ENCODE assay signal across 15 cellular contexts in genomic region chr16:73304008-73304814, GRCh38.
"Had no signal": no experiment of that assay in that cellular context is flagged by ENCODE, and none has a peak within 500 bp of the region (broad histone marks: within the 10 kb centered on the region; RNA-seq: fewer than 3 reads in every experiment).

No MANE protein-coding gene starts in this region.

- H3K36me3 Mint-ChIP-seq: activated naive CD4-positive, alpha-beta T cell treated with anti-CD3 and anti-CD28 coated beads, Interleukin-2, amount 10 ng/mL, durations not matched to agents 7 days and 5 days; naive thymus-derived CD4-positive, alpha-beta T cell had no signal

- ATAC-seq: activated T-helper 17 cell treated with anti-CD3 and anti-CD28 coated beads, Interleukin-2, amount 50 U/mL, for 72 hours; naive thymus-derived CD4-positive, alpha-beta T cell; T-helper 17 cell had no signal

- H3K4me1 Mint-ChIP-seq: activated B cell treated with CpG ODN at 0.5 μM for 24 hours; activated CD4-positive, alpha-beta T cell treated with anti-CD3 and anti-CD28 coated beads, Interleukin-2, amount 10 ng/mL, durations not matched to agents 7 days and 5 days; activated naive CD4-positive, alpha-beta T cell treated with anti-CD3 and anti-CD28 coated beads, Interleukin-2, amount 10 ng/mL, durations not matched to agents 7 days and 5 days; activated T-helper 17 cell treated with anti-CD3 and anti-CD28 coated beads, Interleukin-2, amount 50 U/mL, for 72 hours; naive thymus-derived CD4-positive, alpha-beta T cell; T-helper 17 cell had no signal

- H3K27ac ChIP-seq: testis had no signal

- H3K9me3 ChIP-seq: testis had no signal

- H3K4me3 ChIP-seq: lung, testis had no signal

- H3K9me3 Mint-ChIP-seq: activated B cell treated with CpG ODN at 0.5 μM for 24 hours; activated CD4-positive, alpha-beta T cell treated with anti-CD3 and anti-CD28 coated beads, Interleukin-2, amount 10 ng/mL, durations not matched to agents 7 days and 5 days; activated naive CD4-positive, alpha-beta T cell treated with anti-CD3 and anti-CD28 coated beads, Interleukin-2, amount 10 ng/mL, durations not matched to agents 7 days and 5 days; stimulated activated naive CD8-positive, alpha-beta T cell treated with anti-CD3 and anti-CD28 coated beads, Interleukin-15, Interleukin-2, amounts not matched to agents 100 ng/mL and 50 ng/mL, for 24 hours had no signal

- H3K27me3 ChIP-seq: testis had no signal

- DNase-seq: activated B cell treated with CpG ODN at 0.5 μM for 24 hours; activated CD4-positive, alpha-beta T cell treated with anti-CD3 and anti-CD28 coated beads, Interleukin-2, amount 10 ng/mL, durations not matched to agents 7 days and 5 days; activated CD8-positive, alpha-beta memory T cell treated with anti-CD3 and anti-CD28 coated beads for 24 hours; activated naive CD4-positive, alpha-beta T cell treated with anti-CD3 and anti-CD28 coated beads, Interleukin-2, amount 10 ng/mL, durations not matched to agents 7 days and 5 days; caudate nucleus; cortex of kidney; effector memory CD4-positive, alpha-beta T cell; naive thymus-derived CD4-positive, alpha-beta T cell; stimulated activated CD4-positive, alpha-beta T cell treated with anti-CD3 and anti-CD28 coated beads, Interleukin-15, amount 100 ng/mL, for 24 hours; stimulated activated CD4-positive, alpha-beta T cell treated with anti-CD3 and anti-CD28 coated beads, Interleukin-4, amount 100 ng/mL, for 24 hours; T-helper 17 cell; testis had no signal

- H3K27ac Mint-ChIP-seq: activated B cell treated with CpG ODN at 0.5 μM for 24 hours; activated CD4-positive, alpha-beta T cell treated with anti-CD3 and anti-CD28 coated beads, Interleukin-2, amount 10 ng/mL, durations not matched to agents 7 days and 5 days; activated naive CD4-positive, alpha-beta T cell treated with anti-CD3 and anti-CD28 coated beads, Interleukin-2, amount 10 ng/mL, durations not matched to agents 7 days and 5 days; activated T-helper 17 cell treated with anti-CD3 and anti-CD28 coated beads, Interleukin-2, amount 50 U/mL, for 72 hours; stimulated activated naive CD8-positive, alpha-beta T cell treated with anti-CD3 and anti-CD28 coated beads, Interleukin-15, Interleukin-2, amounts not matched to agents 100 ng/mL and 50 ng/mL, for 24 hours; T-helper 17 cell had no signal

- H3K27me3 Mint-ChIP-seq: activated B cell treated with CpG ODN at 0.5 μM for 24 hours; activated CD4-positive, alpha-beta T cell treated with anti-CD3 and anti-CD28 coated beads, Interleukin-2, amount 10 ng/mL, durations not matched to agents 7 days and 5 days; activated naive CD4-positive, alpha-beta T cell treated with anti-CD3 and anti-CD28 coated beads, Interleukin-2, amount 10 ng/mL, durations not matched to agents 7 days and 5 days; naive thymus-derived CD4-positive, alpha-beta T cell; stimulated activated naive CD8-positive, alpha-beta T cell treated with anti-CD3 and anti-CD28 coated beads, Interleukin-15, Interleukin-2, amounts not matched to agents 100 ng/mL and 50 ng/mL, for 24 hours; T-helper 17 cell had no signal

- H3K4me1 ChIP-seq: testis had no signal

- H3K4me3 Mint-ChIP-seq: activated B cell treated with CpG ODN at 0.5 μM for 24 hours; activated CD4-positive, alpha-beta T cell treated with anti-CD3 and anti-CD28 coated beads, Interleukin-2, amount 10 ng/mL, durations not matched to agents 7 days and 5 days; activated naive CD4-positive, alpha-beta T cell treated with anti-CD3 and anti-CD28 coated beads, Interleukin-2, amount 10 ng/mL, durations not matched to agents 7 days and 5 days; activated T-helper 17 cell treated with anti-CD3 and anti-CD28 coated beads, Interleukin-2, amount 50 U/mL, for 72 hours; naive thymus-derived CD4-positive, alpha-beta T cell; stimulated activated naive CD8-positive, alpha-beta T cell treated with anti-CD3 and anti-CD28 coated beads, Interleukin-15, Interleukin-2, amounts not matched to agents 100 ng/mL and 50 ng/mL, for 24 hours; T-helper 17 cell had no signal
